12 cellular contexts compared by ENCODE assay signal in genomic region chr17:58279016-58279671, GRCh38. TPM values are rescaled to one million over a fixed set of nuclear protein-coding genes. Genes with fewer than 3 reads are reported as not detected.
DNase-seq lines count a peak whose midpoint lies in the region; ATAC-seq and TF ChIP-seq lines count a peak whose summit lies in the region.
"Had no signal": no experiment of that assay in that cellular context is flagged by ENCODE, and none has a peak within 500 bp of the region (broad histone marks: within the 10 kb centered on the region; RNA-seq: fewer than 3 reads in every experiment).

No MANE protein-coding gene starts in this region.

- TF ChIP-seq CTCF in choroid plexus epithelial cell (conservative IDR thresholded peaks at IDR 0.05; ENCODE audit: low read depth, low read length): no peak
- TF ChIP-seq CTCF in left lung (IDR thresholded peaks at IDR 0.05): no peak
- no peak for TF ChIP-seq CTCF in spleen (IDR thresholded peaks at IDR 0.05 in 8 of 11, conservative IDR thresholded peaks at IDR 0.05 in 3 of 11)
- no peak for TF ChIP-seq CTCF in BE2C (IDR thresholded peaks at IDR 0.05; ENCODE audit: low read depth, low read length)

- H3K36me3 ChIP-seq in left lung (no peaks in the 10 kb centered on the region), spleen (no peaks in the 10 kb centered on the region), BE2C (no peaks in the 10 kb centered on the region)

- peaks cover 4 to 41% of the 10 kb centered on the region in 2 donors for H3K4me1 ChIP-seq in left lung
- H3K4me1 ChIP-seq in spleen: peaks cover 0 to 43% (median 12%) of the 10 kb centered on the region in 6 donors
- no peaks in the 10 kb centered on the region for H3K4me1 ChIP-seq in BE2C

- peak; percentile 72 for ATAC-seq in left lung

- H3K27ac ChIP-seq in left lung (peak overlapping the region in 1 of 2 donors; percentile 13), spleen (peak overlapping the region in 3 of 8 donors; percentile 22 to 33 (median 27))
- H3K27ac ChIP-seq: epithelial cell of prostate had no signal

- H3K27me3 ChIP-seq in left lung (peaks cover 7 to 40% of the 10 kb centered on the region in 2 donors), spleen (replicated peaks in 1 of 7) (peaks cover 0 to 40% (median 0%) of the 10 kb centered on the region in 7 donors), BE2C (peaks cover 12% of the 10 kb centered on the region)

- WGBS in spleen, 5 donors: 24 to 64% (median 42%) methylated on average over 27 to 59 of the region's 59 CpGs

- peak in 2 of 3 experiments; percentile 76 to 77 for DNase-seq in NCI-H1417 (lab: John Stamatoyannopoulos, UW)
- peak; percentile 37 for DNase-seq in choroid plexus epithelial cell (ENCODE audit: low read depth)
- peak; percentile 65 to 87 for DNase-seq in left lung
- DNase-seq in spleen: no peak
- no peak for DNase-seq in ecto neural progenitor cell (ENCODE audit: low spot score)
- DNase-seq in BE2C: no peak
- no peak for DNase-seq in activated gamma-delta T cell (lab: John Stamatoyannopoulos, UW)
- DNase-seq: GF-D8, KBM-7, NCI-H774 had no signal

- no peak for TF ChIP-seq POLR2A in spleen (IDR thresholded peaks at IDR 0.05)

- intact Hi-C loops in left lung (cut with DNase I) (no loop called here), spleen (cut with DNase I; ENCODE audit: low total_unique reads) (no loop called here)

- no peaks in the 10 kb centered on the region for H3K9me3 ChIP-seq in left lung
- no peaks in the 10 kb centered on the region for H3K9me3 ChIP-seq in spleen
- no peaks in the 10 kb centered on the region for H3K9me3 ChIP-seq in BE2C

- no peak overlapping the region for H3K4me3 ChIP-seq in choroid plexus epithelial cell (ENCODE audit: low read depth, low read length)
- peak overlapping the region; percentile 3 to 30 for H3K4me3 ChIP-seq in left lung
- peak overlapping the region in 5 of 8 donors; percentile 8 to 52 (median 21) for H3K4me3 ChIP-seq in spleen
- H3K4me3 ChIP-seq in BE2C (ENCODE audit: low read depth, low read length): no peak overlapping the region

RNA-seq across cellular contexts. Expression of gene MPO, which starts 1.6 kb away (rescaled TPM):
- total RNA-seq in left lung (1 to 10 TPM; 1.0 to 1.5 TPM), spleen (10 to 100 TPM in 5 of 7 donors, 1 to 10 TPM in 2; 5.8 to 75.7 (median 15.2) TPM)
- 1 to 10 TPM in 2 of 3 donors, under 1 TPM in 1; 0.52 to 2.2 (median 2.0) TPM for polyA plus RNA-seq in spleen
- polyA plus RNA-seq in BE2C (2012; ENCODE audit: insufficient read depth, insufficient read length, low read depth): not detected
- total RNA-seq: natural killer cell treated with Interleukin-12 subunit alpha and Interleukin-12 subunit beta and Interleukin-15 and Interleukin-18, amount 100 ng/mL, for 72 hours had no signal

RNA-seq across cellular contexts. Expression of gene LPO, which starts 40.8 kb away (rescaled TPM):
- total RNA-seq in left lung (under 1 TPM in 1 of 2 donors, not detected in 1; 0.24 TPM), spleen (not detected)
- polyA plus RNA-seq in spleen: under 1 TPM; 0.02 to 0.10 (median 0.06) TPM
- not detected for polyA plus RNA-seq in BE2C (2012; ENCODE audit: insufficient read depth, insufficient read length, low read depth)
- total RNA-seq: natural killer cell treated with Interleukin-12 subunit alpha and Interleukin-12 subunit beta and Interleukin-15 and Interleukin-18, amount 100 ng/mL, for 72 hours had no signal

RNA-seq across cellular contexts. Expression of gene TSPOAP1, which starts 49.5 kb away (rescaled TPM):
- total RNA-seq in left lung: 10 to 100 TPM in 1 of 2 donors, 1 to 10 TPM in 1; 7.9 to 10.2 TPM
- 10 to 100 TPM; 14.1 to 31.8 (median 18.5) TPM for total RNA-seq in spleen
- 10 to 100 TPM; 11.5 to 26.5 (median 24.3) TPM for polyA plus RNA-seq in spleen
- 3.1 TPM for polyA plus RNA-seq in BE2C (2012; ENCODE audit: insufficient read depth, insufficient read length, low read depth)

Comparison
In these comparisons a context has a peak if more than half of its experiments do, and no peak if none do; other contexts are left out.
1. DNase-seq: peak in NCI-H1417 (2 of 3), choroid plexus epithelial cell (single experiment) and left lung (2 of 2); none in spleen (single experiment), ecto neural progenitor cell (single experiment), BE2C (single experiment) and activated gamma-delta T cell (single experiment).
2. H3K4me3 ChIP-seq: peak in left lung (2 of 2) and spleen (5 of 8); none in choroid plexus epithelial cell (single experiment) and BE2C (single experiment).